ENCODE assay signal across 19 cellular contexts in the genomic region with DNA sequence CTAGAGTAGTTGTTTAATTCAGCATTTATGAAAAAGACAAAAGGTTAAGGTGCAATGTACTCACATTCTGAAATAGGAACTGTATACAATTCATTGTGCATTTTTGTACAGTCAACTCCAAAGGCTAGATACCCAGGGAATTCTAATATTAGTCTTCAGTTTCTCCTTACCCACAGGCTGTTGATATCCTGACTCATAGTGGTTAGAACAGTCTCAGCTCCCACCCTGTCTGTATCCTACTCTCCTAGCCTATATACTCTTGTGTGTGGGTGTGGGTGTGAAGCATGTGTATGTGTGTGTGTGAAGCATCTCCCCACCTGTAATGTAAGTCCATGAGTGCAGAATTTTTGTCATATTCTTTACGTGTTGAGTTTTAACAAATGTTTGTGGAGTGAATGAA.
DNase-seq lines count a peak whose midpoint lies in the region; FAIRE-seq and TF ChIP-seq lines count a peak whose summit lies in the region.
"Had no signal": no experiment of that assay in that cellular context is flagged by ENCODE, and none has a peak within 500 bp of the region (broad histone marks: within the 10 kb centered on the region; RNA-seq: fewer than 3 reads in every experiment).

No MANE protein-coding gene starts in this region.

- H3K27ac Mint-ChIP-seq in activated T-helper 2 cell treated with anti-CD3 and anti-CD28 coated beads, Interferon-gamma antibody, Interleukin-2, Interleukin-4, amounts not matched to agents 10 μg/mL and 5 μg/mL and 100 μg/mL, durations not matched to agents 14 hours and 24 hours and 36 hours = no peak overlapping the region
- H3K27ac Mint-ChIP-seq: activated naive CD4-positive, alpha-beta T cell treated with anti-CD3 and anti-CD28 coated beads for 36 hours had no signal

- H3K9me3 ChIP-seq in mammary epithelial cell (replicated peaks; ENCODE audit: insufficient read depth, low read length) = no peaks in the 10 kb centered on the region
- no peaks in the 10 kb centered on the region for H3K9me3 ChIP-seq in keratinocyte (ENCODE audit: control insufficient read depth, low read depth, low read length)
- H3K9me3 ChIP-seq: MG63, prostate gland had no signal

- H3K36me3 Mint-ChIP-seq in activated T-helper 2 cell treated with anti-CD3 and anti-CD28 coated beads, Interferon-gamma antibody, Interleukin-2, Interleukin-4, amounts not matched to agents 10 μg/mL and 5 μg/mL and 100 μg/mL, durations not matched to agents 14 hours and 24 hours and 36 hours (ENCODE audit: low read depth) = no peaks in the 10 kb centered on the region

- BruUV-seq in mammary epithelial cell (replicated peaks; lab: Mats Ljungman, UMichigan) = no TSS peak

- in situ Hi-C loops in ACHN (cut with HindIII; ENCODE audit: low pct_ligation_motif_present, low pct_unique_long_range_greater_than_20kb, low sequenced_read_pairs) = no loop called here
- in situ Hi-C loops in mammary epithelial cell (cut with MboI; ENCODE audit: low sequenced_read_pairs in 2 of 2) = no loop called here

- H3K4me1 ChIP-seq in mammary epithelial cell (ENCODE audit: insufficient read depth, low read length) = peaks cover 8% of the 10 kb centered on the region
- H3K4me1 ChIP-seq in keratinocyte (ENCODE audit: control insufficient read depth, extremely low read depth, insufficient read depth, low read length) = peaks cover 3% of the 10 kb centered on the region
- H3K4me1 ChIP-seq: prostate gland had no signal

- H3K36me3 ChIP-seq in mammary epithelial cell (ENCODE audit: insufficient read depth, low read length) (no peaks in the 10 kb centered on the region), keratinocyte (ENCODE audit: control insufficient read depth in 2 of 2, extremely low read depth in 1 of 2, insufficient read depth in 2 of 2, low read length in 2 of 2) (peaks cover 1 to 3% of the 10 kb centered on the region in 2 experiments)
- H3K36me3 ChIP-seq: MG63, prostate gland had no signal

- TF ChIP-seq CTCF in mammary epithelial cell (conservative IDR thresholded peaks at IDR 0.05 in 1 of 2, IDR thresholded peaks at IDR 0.05 in 1 of 2; ENCODE audit: extremely low read depth in 1 of 2, insufficient read depth in 1 of 2, low read depth in 1 of 2, low read length in 2 of 2) = no peak
- TF ChIP-seq CTCF in keratinocyte (optimal IDR thresholded peaks at IDR 0.05 in 1 of 3, IDR thresholded peaks at IDR 0.05 in 1 of 3, conservative IDR thresholded peaks at IDR 0.05 in 1 of 3; ENCODE audit: extremely low read depth in 1 of 3, insufficient read depth in 2 of 3, low read length in 3 of 3) = no peak
- TF ChIP-seq CTCF in GM10266 (IDR thresholded peaks at IDR 0.05; ENCODE audit: control insufficient read depth, insufficient read depth, low read depth, missing control alignments) = no peak

- CTCF ChIA-PET in mammary epithelial cell (lab: Charles Lee; ENCODE audit: low non-redundant PET) = no interaction called here

- peaks cover under 1% of the 10 kb centered on the region for H3K9me1 ChIP-seq in keratinocyte (ENCODE audit: control insufficient read depth, extremely low read depth, insufficient read depth, low read length)

- intact Hi-C loops in mammary epithelial cell (cut with micrococcal nuclease) = no loop called here
- intact Hi-C loops in activated T-helper 2 cell treated with anti-CD3 and anti-CD28 coated beads, Interferon-gamma antibody, Interleukin-2, Interleukin-4, amounts not matched to agents 10 μg/mL and 5 μg/mL and 100 μg/mL, durations not matched to agents 14 hours and 24 hours and 36 hours (cut with micrococcal nuclease) = no loop called here

- H3K4me2 ChIP-seq in mammary epithelial cell (ENCODE audit: insufficient read depth, low read depth, low read length) = no peak overlapping the region
- no peak overlapping the region for H3K4me2 ChIP-seq in keratinocyte (ENCODE audit: control insufficient read depth, extremely low read depth, insufficient read depth, low read depth, low read length)

- H3K4me3 ChIP-seq in mammary epithelial cell (replicated peaks in 1 of 3; ENCODE audit: insufficient read depth in 1 of 3, low read depth in 2 of 3, low read length in 3 of 3) = no peak overlapping the region
- H3K4me3 ChIP-seq in keratinocyte (ENCODE audit: control insufficient read depth in 2 of 3, extremely low read depth in 1 of 3, insufficient read depth in 2 of 3, low read depth in 1 of 3, low read length in 3 of 3) = no peak overlapping the region
- H3K4me3 ChIP-seq: MG63, prostate gland had no signal

- H3K79me2 ChIP-seq in mammary epithelial cell (ENCODE audit: insufficient read depth, low read length) (no peaks in the 10 kb centered on the region), keratinocyte (ENCODE audit: control insufficient read depth, insufficient read depth, low read length) (no peaks in the 10 kb centered on the region)

- DNase-seq in ACHN (peak; percentile 9), M059J (ENCODE audit: low read depth) (peak; percentile 44), mammary epithelial cell (peak; percentile 88), keratinocyte (ENCODE audit: low read depth, low spot score) (no peak), GM10266 (ENCODE audit: extremely low spot score) (no peak), SKM-1 (lab: John Stamatoyannopoulos, UW; ENCODE audit: unreplicated experiment) (no peak), mucosa of gallbladder (ENCODE audit: low spot score) (no peak)
- DNase-seq in activated T-helper 2 cell treated with anti-CD3 and anti-CD28 coated beads, Interferon-gamma antibody, Interleukin-2, Interleukin-4, amounts not matched to agents 10 μg/mL and 5 μg/mL and 100 μg/mL, durations not matched to agents 14 hours and 24 hours and 36 hours (ENCODE audit: low spot score) = no peak
- DNase-seq: activated CD8-positive, alpha-beta memory T cell treated with anti-CD3 and anti-CD28 coated beads, Interleukin-2, amount 50 U/mL, for 48 hours; activated naive CD4-positive, alpha-beta T cell treated with anti-CD3 and anti-CD28 coated beads for 36 hours; hippocampal formation; MG63; NCI-H2081 treated with DMSO at 0.1 percent for 48 hours; NCI-H82; stimulated activated CD4-positive, alpha-beta T cell treated with anti-CD3 and anti-CD28 coated beads, Interleukin-15, amount 100 ng/mL, for 24 hours; T-helper 2 cell had no signal

- no peaks in the 10 kb centered on the region for H4K20me1 ChIP-seq in mammary epithelial cell (ENCODE audit: insufficient read depth, low read length)
- no peaks in the 10 kb centered on the region for H4K20me1 ChIP-seq in keratinocyte (ENCODE audit: control insufficient read depth, extremely low read depth, insufficient read depth, low read length)

- H3K4me1 Mint-ChIP-seq in activated T-helper 2 cell treated with anti-CD3 and anti-CD28 coated beads, Interferon-gamma antibody, Interleukin-2, Interleukin-4, amounts not matched to agents 10 μg/mL and 5 μg/mL and 100 μg/mL, durations not matched to agents 14 hours and 24 hours and 36 hours (ENCODE audit: low read depth) = no peaks in the 10 kb centered on the region

- no peaks in the 10 kb centered on the region for H3K27me3 ChIP-seq in mammary epithelial cell (ENCODE audit: insufficient read depth, low read length)
- no peaks in the 10 kb centered on the region for H3K27me3 ChIP-seq in keratinocyte (ENCODE audit: control insufficient read depth, extremely low read depth, insufficient read depth, low read length)
- H3K27me3 ChIP-seq: MG63 had no signal

- H3K9me3 Mint-ChIP-seq in activated T-helper 2 cell treated with anti-CD3 and anti-CD28 coated beads, Interferon-gamma antibody, Interleukin-2, Interleukin-4, amounts not matched to agents 10 μg/mL and 5 μg/mL and 100 μg/mL, durations not matched to agents 14 hours and 24 hours and 36 hours = no peaks in the 10 kb centered on the region
- H3K9me3 Mint-ChIP-seq: activated naive CD4-positive, alpha-beta T cell treated with anti-CD3 and anti-CD28 coated beads for 36 hours had no signal

- dilution Hi-C loops in mammary epithelial cell (cut with HindIII; ENCODE audit: low sequenced_read_pairs) (no loop called here), keratinocyte (cut with MboI; ENCODE audit: extremely low pct_ligation_motif_present, low sequenced_read_pairs) (no loop called here)

- 100% methylated on average over 1 of the region's 1 CpG for WGBS in mammary epithelial cell (ENCODE audit: low coverage, missing lambda C conversion rate)

- H3K4me3 Mint-ChIP-seq in activated T-helper 2 cell treated with anti-CD3 and anti-CD28 coated beads, Interferon-gamma antibody, Interleukin-2, Interleukin-4, amounts not matched to agents 10 μg/mL and 5 μg/mL and 100 μg/mL, durations not matched to agents 14 hours and 24 hours and 36 hours (ENCODE audit: low read depth) = no peak overlapping the region
- H3K4me3 Mint-ChIP-seq: activated naive CD4-positive, alpha-beta T cell treated with anti-CD3 and anti-CD28 coated beads for 36 hours had no signal

- H3K9ac ChIP-seq in mammary epithelial cell (ENCODE audit: insufficient read depth, low read length) (no peak overlapping the region), keratinocyte (ENCODE audit: control insufficient read depth, extremely low read depth, insufficient read depth, low read length) (no peak overlapping the region)

- FAIRE-seq in keratinocyte (lab: Jason Lieb, UNC) = peak; percentile 20
- FAIRE-seq: A204.1, GM18507 had no signal

- H3K27me3 Mint-ChIP-seq in activated T-helper 2 cell treated with anti-CD3 and anti-CD28 coated beads, Interferon-gamma antibody, Interleukin-2, Interleukin-4, amounts not matched to agents 10 μg/mL and 5 μg/mL and 100 μg/mL, durations not matched to agents 14 hours and 24 hours and 36 hours (ENCODE audit: low read depth) = no peaks in the 10 kb centered on the region

- H2AFZ ChIP-seq in mammary epithelial cell (ENCODE audit: low read depth, low read length) (no peak overlapping the region), keratinocyte (ENCODE audit: control insufficient read depth, low read length) (no peak overlapping the region)

- H3K27ac ChIP-seq in mammary epithelial cell (ENCODE audit: insufficient read depth, low read depth, low read length) = peak overlapping the region; percentile 53
- H3K27ac ChIP-seq in keratinocyte (ENCODE audit: control insufficient read depth, insufficient read depth, low read length) = no peak overlapping the region
- H3K27ac ChIP-seq: prostate gland had no signal

Comparison
In these comparisons a context has a peak if more than half of its experiments do, and no peak if none do; other contexts are left out.
1. DNase-seq: peak in ACHN (single experiment), M059J (single experiment) and mammary epithelial cell (single experiment); none in keratinocyte (single experiment), GM10266 (single experiment), SKM-1 (single experiment), activated T-helper 2 cell treated with anti-CD3 and anti-CD28 coated beads, Interferon-gamma antibody, Interleukin-2, Interleukin-4, amounts not matched to agents 10 μg/mL and 5 μg/mL and 100 μg/mL, durations not matched to agents 14 hours and 24 hours and 36 hours (single experiment) and mucosa of gallbladder (single experiment).